25 cellular contexts compared by ENCODE assay signal in the genomic region with DNA sequence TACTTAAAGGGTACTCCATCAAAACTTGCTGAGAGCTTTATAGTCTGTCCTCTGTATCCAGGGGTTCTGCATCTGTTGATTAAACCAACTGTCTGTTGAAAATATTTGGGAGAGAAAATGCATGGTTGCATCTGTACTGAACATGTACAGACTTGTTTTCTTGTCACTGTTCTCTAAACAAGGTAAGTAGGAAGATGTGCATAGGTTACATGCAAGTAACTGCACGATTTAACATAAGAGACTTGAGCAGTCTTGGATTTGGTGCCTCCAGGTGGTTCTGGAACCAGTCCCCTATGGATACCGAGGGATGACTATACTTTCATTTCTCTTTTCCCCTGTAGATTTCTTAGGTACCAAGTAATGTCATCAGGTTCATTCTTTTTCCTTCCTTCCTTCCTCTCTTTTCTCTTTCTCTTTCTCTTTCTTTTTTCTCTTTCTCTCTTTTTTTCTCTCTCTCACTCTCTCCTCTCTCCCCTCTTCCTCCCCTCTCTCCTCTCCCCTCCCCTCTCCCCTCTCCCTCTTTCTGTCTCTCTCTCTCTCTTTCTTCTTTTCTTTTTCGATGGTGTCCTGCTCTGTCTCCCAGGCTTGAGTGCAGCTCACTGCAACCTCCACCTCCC. TPM values are rescaled to one million over a fixed set of nuclear protein-coding genes. Genes with fewer than 3 reads are reported as not detected.
DNase-seq lines count a peak whose midpoint lies in the region; ATAC-seq, FAIRE-seq and TF ChIP-seq lines count a peak whose summit lies in the region.
"Had no signal": no experiment of that assay in that cellular context is flagged by ENCODE, and none has a peak within 500 bp of the region (broad histone marks: within the 10 kb centered on the region; RNA-seq: fewer than 3 reads in every experiment).

No MANE protein-coding gene starts in this region.

- CTCF ChIA-PET in HEK293 (lab: Yijun Ruan, JAX): no interaction called here
- CTCF ChIA-PET in GM12878 (lab: Yijun Ruan, JAX): interaction anchor here (0.7 kb wide), 1 partner anchor 15 kb away, joined by 4 read pairs; no protein-coding TSS in a partner anchor

- no peak overlapping the region for H3K4me3 Mint-ChIP-seq in T-helper 2 cell treated with Interferon-gamma antibody and Interleukin-4, amounts not matched to agents 5 μg/mL and 100 μg/mL, for 36 hours
- no peak overlapping the region for H3K4me3 Mint-ChIP-seq in mesothelial cell of epicardium
- H3K4me3 Mint-ChIP-seq: CD4-positive, alpha-beta memory T cell; neural progenitor cell had no signal

- H3K9me3 Mint-ChIP-seq in T-helper 2 cell treated with Interferon-gamma antibody and Interleukin-4, amounts not matched to agents 5 μg/mL and 100 μg/mL, for 36 hours: no peaks in the 10 kb centered on the region
- H3K9me3 Mint-ChIP-seq in mesothelial cell of epicardium: peaks cover 3% of the 10 kb centered on the region
- H3K9me3 Mint-ChIP-seq: CD4-positive, alpha-beta memory T cell had no signal

- no peak overlapping the region for H3K27ac ChIP-seq in HEK293 (ENCODE audit: extremely low read depth, low read depth, low read length)
- peak overlapping the region; percentile 14; the same call in 1 of the 2 replicates for H3K27ac ChIP-seq in GM12878 (ENCODE audit: control insufficient read depth, insufficient read depth)
- H3K27ac ChIP-seq: lower lobe of right lung, neural progenitor cell, sigmoid colon, upper lobe of left lung had no signal

- no peak for TF ChIP-seq POLR2A in GM12878 (IDR thresholded peaks at IDR 0.05; ENCODE audit: low read depth, low read length)

- POLR2A ChIA-PET in HEK293 (lab: Yijun Ruan, JAX): no interaction called here
- POLR2A ChIA-PET in GM12878 (lab: Charles Lee): no interaction called here

- SMC1A ChIA-PET in GM12878 (lab: Charles Lee; ENCODE audit: uncharacterized antibody, unreplicated experiment): interaction anchor here (1.2 to 1.3 kb wide), 2 partner anchors 9 to 26 kb away, joined by 3 to 4 read pairs; no protein-coding TSS in a partner anchor

- intact Hi-C loops in GM12878 (cut with micrococcal nuclease; ENCODE audit: unreplicated experiment): no loop called here

- H3K27me3 ChIP-seq in GM12878 (replicated peaks in 1 of 2; ENCODE audit: control insufficient read depth in 2 of 2, insufficient read depth in 2 of 2, low read length in 1 of 2): no peaks in the 10 kb centered on the region
- H3K27me3 ChIP-seq: neural progenitor cell, sigmoid colon, upper lobe of left lung had no signal

- H4K20me1 ChIP-seq in GM12878 (ENCODE audit: control insufficient read depth, insufficient read depth): no peaks in the 10 kb centered on the region

- H3K27me3 Mint-ChIP-seq in T-helper 2 cell treated with Interferon-gamma antibody and Interleukin-4, amounts not matched to agents 5 μg/mL and 100 μg/mL, for 36 hours (ENCODE audit: low read depth): no peaks in the 10 kb centered on the region
- no peaks in the 10 kb centered on the region for H3K27me3 Mint-ChIP-seq in mesothelial cell of epicardium (ENCODE audit: low read depth)
- H3K27me3 Mint-ChIP-seq: CD4-positive, alpha-beta memory T cell; progenitor cell of endocrine pancreas had no signal

- TF ChIP-seq RAD21 in GM12878 (IDR thresholded peaks at IDR 0.05; ENCODE audit: insufficient read depth, low read depth, low read length): no peak

- H3K9ac ChIP-seq in GM12878 (ENCODE audit: control insufficient read depth, insufficient read depth, low read length): no peak overlapping the region
- H3K9ac ChIP-seq: neural progenitor cell had no signal

- 96% methylated on average over 2 of the region's 3 CpGs for WGBS in GM12878 (ENCODE audit: insufficient coverage, insufficient replicate concordance, low lambda C conversion rate, missing lambda C conversion rate)

- FAIRE-seq in GM12878 (lab: Jason Lieb, UNC): no peak
- FAIRE-seq: colon, H1, K562 had no signal

- no peak; the same call in 2 of the 3 replicates for ATAC-seq in GM12878
- ATAC-seq in activated CD4-positive, CD25-positive, alpha-beta regulatory T cell treated with anti-CD3 and anti-CD28 coated beads, Interleukin-2, amount 50 U/mL, for 24 hours: no peak
- ATAC-seq: K562, lower lobe of right lung had no signal

- no peaks in the 10 kb centered on the region for H3K9me3 ChIP-seq in HEK293 (ENCODE audit: control insufficient read depth, insufficient read depth, low read depth, low read length)
- H3K9me3 ChIP-seq in GM12878 (replicated peaks; ENCODE audit: control insufficient read depth, insufficient read depth, low read length): no peaks in the 10 kb centered on the region
- H3K9me3 ChIP-seq: lower lobe of right lung, sigmoid colon, upper lobe of left lung had no signal

- no peak for DNase-seq in T-helper 2 cell treated with Interferon-gamma antibody and Interleukin-4, amounts not matched to agents 5 μg/mL and 100 μg/mL, for 36 hours (ENCODE audit: low spot score)
- no peak for DNase-seq in T-helper 2 cell
- DNase-seq in GM12878 (ENCODE audit: low read depth, low spot score): no peak
- DNase-seq in mesothelial cell of epicardium (ENCODE audit: low spot score in 2 of 2, unreplicated experiment in 2 of 2): no peak
- no peak for DNase-seq in GF-D8 (lab: John Stamatoyannopoulos, UW)
- no peak for DNase-seq in epidermal melanocyte (ENCODE audit: insufficient read length, low spot score)
- DNase-seq: activated CD4-positive, alpha-beta T cell treated with anti-CD3 and anti-CD28 coated beads for 1 hour; AML-193; CD4-positive, alpha-beta memory T cell; DMS153; effector memory CD4-positive, alpha-beta T cell; lower lobe of right lung; NCI-H1436 treated with DMSO at 0.1 percent for 48 hours; NCI-H2107; SIG-M5; sigmoid colon; SW 1271; upper lobe of left lung had no signal

- no peak for TF ChIP-seq EP300 in GM12878 (IDR thresholded peaks at IDR 0.05; ENCODE audit: borderline replicate concordance in 1 of 2, control insufficient read depth in 1 of 2, low read depth in 2 of 2, low read length in 2 of 2)

- H2AFZ ChIP-seq in GM12878 (ENCODE audit: control insufficient read depth, low read depth, low read length): no peak overlapping the region
- H2AFZ ChIP-seq: neural progenitor cell had no signal

- no peak for TF ChIP-seq CTCF in HEK293 (tag by site-specific recombination; IDR thresholded peaks at IDR 0.05)
- no peak for TF ChIP-seq CTCF in GM12878 (IDR thresholded peaks at IDR 0.05 in 2 of 3, conservative IDR thresholded peaks at IDR 0.05 in 1 of 3; ENCODE audit: control insufficient read depth in 2 of 3, extremely low read depth in 1 of 3, insufficient read depth in 1 of 3, low read depth in 3 of 3, low read length in 3 of 3)
- TF ChIP-seq CTCF in mesothelial cell of epicardium (IDR thresholded peaks at IDR 0.05; ENCODE audit: unreplicated experiment): no peak

- H3K36me3 Mint-ChIP-seq in T-helper 2 cell treated with Interferon-gamma antibody and Interleukin-4, amounts not matched to agents 5 μg/mL and 100 μg/mL, for 36 hours (ENCODE audit: low read depth): peaks cover 40% of the 10 kb centered on the region
- peaks cover 49% of the 10 kb centered on the region for H3K36me3 Mint-ChIP-seq in mesothelial cell of epicardium

- no peak overlapping the region for H3K4me2 ChIP-seq in GM12878 (ENCODE audit: control insufficient read depth, insufficient read depth)
- H3K4me2 ChIP-seq: neural progenitor cell had no signal

- peak overlapping the region; percentile 55 for H3K27ac Mint-ChIP-seq in T-helper 2 cell treated with Interferon-gamma antibody and Interleukin-4, amounts not matched to agents 5 μg/mL and 100 μg/mL, for 36 hours
- peak overlapping the region; percentile 23 for H3K27ac Mint-ChIP-seq in mesothelial cell of epicardium

- in situ Hi-C loops in GM12878 (cut with MboI): no loop called here

- TSS peak; percentile 18 for BruUV-seq in GM12878 (replicated peaks; lab: Mats Ljungman, UMichigan)

- H3K79me2 ChIP-seq in GM12878 (ENCODE audit: control insufficient read depth, insufficient read depth, low read length): peaks cover 7% of the 10 kb centered on the region

- RAD21 ChIA-PET in GM12878 (lab: Charles Lee; ENCODE audit: unreplicated experiment): no interaction called here

- H3K4me1 Mint-ChIP-seq in T-helper 2 cell treated with Interferon-gamma antibody and Interleukin-4, amounts not matched to agents 5 μg/mL and 100 μg/mL, for 36 hours (ENCODE audit: low read depth): peaks cover 32% of the 10 kb centered on the region
- H3K4me1 Mint-ChIP-seq in mesothelial cell of epicardium: peaks cover 21% of the 10 kb centered on the region

- H3K4me3 ChIP-seq in HEK293 (ENCODE audit: low read depth, low read length) (no peak overlapping the region), GM12878 (no peak overlapping the region)
- H3K4me3 ChIP-seq: K562, lower lobe of right lung, neural progenitor cell, sigmoid colon, upper lobe of left lung had no signal

- H3K4me1 ChIP-seq in HEK293 (ENCODE audit: control insufficient read depth, insufficient read depth, low read length) (no peaks in the 10 kb centered on the region), GM12878 (ENCODE audit: control insufficient read depth, insufficient read depth, low read length) (no peaks in the 10 kb centered on the region; the same call in 1 of the 2 replicates)
- H3K4me1 ChIP-seq: lower lobe of right lung had no signal

- H3K36me3 ChIP-seq in HEK293 (ENCODE audit: control insufficient read depth in 2 of 2, insufficient read depth in 1 of 2, low read length in 2 of 2) (peaks cover 44 to 59% of the 10 kb centered on the region in 2 experiments), GM12878 (ENCODE audit: control insufficient read depth in 2 of 2, insufficient read depth in 2 of 2, low read length in 1 of 2) (peaks cover 2 to 11% of the 10 kb centered on the region in 2 experiments; a peak in 3 of 4 replicates)

TF ChIP-seq in HEK293, 187 proteins besides CTCF, POLR2A, EP300 and RAD21 (continues in another document):
- TF ChIP-seq ZNF366 (tag by site-specific recombination; conservative IDR thresholded peaks at IDR 0.05): peak; percentile 73

RNA-seq across cellular contexts. Expression of a gene that starts 23.2 kb away (rescaled TPM):
- 18.5 and 22.4 TPM in 2 replicates for total RNA-seq in GM12878 (2013; cell fraction: nucleolus; rRNA removed)
- total RNA-seq in GM12878 (2014; rRNA removed): 18.0 and 18.6 TPM in 2 replicates
- 16.2 and 17.8 TPM in 2 replicates for total RNA-seq in GM12878 (2014; rRNA removed; fragmentation: Illumina TruSeq; extraction: Trizol)
- total RNA-seq in GM12878 (2021): 25.1 and 26.7 TPM in 2 replicates
- 10.7 TPM for polyA plus RNA-seq in GM12878 (2011; ENCODE audit: low read depth)
- 9.9 and 14.1 TPM in 2 replicates for polyA plus RNA-seq in GM12878 (2011; rRNA removed)
- 9.0 and 10.5 TPM in 2 replicates for polyA plus RNA-seq in GM12878 (2011; cell fraction: cytosol; rRNA removed)
- polyA plus RNA-seq in GM12878 (2011; cell fraction: nucleus; rRNA removed): 7.1 and 9.9 TPM in 2 replicates
- polyA plus RNA-seq in GM12878 (2012): 8.5 and 12.8 TPM in 2 replicates
- 18.2 and 20.0 TPM in 2 replicates for polyA plus RNA-seq in GM12878 (2014; fragmentation: Illumina TruSeq; extraction: Trizol)
- 10 to 100 TPM in 1 of 2 experiments, 1 to 10 TPM in 1; 6.9 to 13.1 TPM for polyA plus RNA-seq in GM12878 (2014; fragmentation: Nextera tagmentation; extraction: Ambion mirVana)
- polyA plus RNA-seq in GM12878 (2014; rRNA removed): 12.8 and 13.0 TPM in 2 replicates
- 1 to 10 TPM; 3.7 to 9.3 TPM for polyA plus RNA-seq in GM12878 (2016; fragmentation: Nextera tagmentation; extraction: Ambion mirVana)
- 18.7 and 22.1 TPM in 2 replicates for polyA minus RNA-seq in GM12878 (2011; rRNA and poly(A)+ RNA removed)
- polyA minus RNA-seq in GM12878 (2011; cell fraction: cytosol; rRNA and poly(A)+ RNA removed): 7.6 and 9.5 TPM in 2 replicates
- polyA minus RNA-seq in GM12878 (2011; cell fraction: nucleus; rRNA and poly(A)+ RNA removed): 5.7 and 9.7 TPM in 2 replicates
- 32.2 to 33.9 TPM (median 33.1 TPM) in 3 replicates for total RNA-seq in mesothelial cell of epicardium
